In genomic region chr11:67290801-67291200, GRCh38 we compare ENCODE assay signal across 13 cellular contexts. TPM values are rescaled to one million over a fixed set of nuclear protein-coding genes. Genes with fewer than 3 reads are reported as not detected.
DNase-seq lines count a peak whose midpoint lies in the region; ATAC-seq and TF ChIP-seq lines count a peak whose summit lies in the region.
"Had no signal": no experiment of that assay in that cellular context is flagged by ENCODE, and none has a peak within 500 bp of the region (broad histone marks: within the 10 kb centered on the region; RNA-seq: fewer than 3 reads in every experiment).

No MANE protein-coding gene starts in this region.

- H3K4me1 ChIP-seq in right atrium auricular region = peaks cover 0 to 39% of the 10 kb centered on the region in 2 donors

- H3K36me3 ChIP-seq in right atrium auricular region = peaks cover 27% of the 10 kb centered on the region

- peaks cover under 1 to 5% of the 10 kb centered on the region in 2 donors for H3K9me3 ChIP-seq in right atrium auricular region
- H3K9me3 ChIP-seq: pancreas, thyroid gland had no signal

- peak overlapping the region; percentile 39 to 92 for H3K27ac ChIP-seq in right atrium auricular region
- H3K27ac ChIP-seq: pancreas had no signal

- no peak overlapping the region for H3K4me3 ChIP-seq in right atrium auricular region

- ATAC-seq in activated naive CD8-positive, alpha-beta T cell treated with anti-CD3 and anti-CD28 coated beads, Interleukin-2, amount 50 U/mL, for 24 hours = no peak
- ATAC-seq: pancreas had no signal

- peaks cover 71% of the 10 kb centered on the region for H3K36me3 Mint-ChIP-seq in T-helper 2 cell treated with Interferon-gamma antibody and Interleukin-4, amounts not matched to agents 5 μg/mL and 100 μg/mL, for 36 hours (ENCODE audit: low read depth)
- peaks cover 48% of the 10 kb centered on the region for H3K36me3 Mint-ChIP-seq in activated naive CD8-positive, alpha-beta T cell treated with anti-CD3 and anti-CD28 coated beads, Interleukin-2, amount 50 U/mL, for 24 hours (ENCODE audit: low read depth)

- H3K27me3 Mint-ChIP-seq in T-helper 2 cell treated with Interferon-gamma antibody and Interleukin-4, amounts not matched to agents 5 μg/mL and 100 μg/mL, for 36 hours (ENCODE audit: low read depth) = no peaks in the 10 kb centered on the region
- H3K27me3 Mint-ChIP-seq in activated naive CD8-positive, alpha-beta T cell treated with anti-CD3 and anti-CD28 coated beads, Interleukin-2, amount 50 U/mL, for 24 hours = no peaks in the 10 kb centered on the region

- no peak for DNase-seq in T-helper 2 cell treated with Interferon-gamma antibody and Interleukin-4, amounts not matched to agents 5 μg/mL and 100 μg/mL, for 36 hours (ENCODE audit: low spot score)
- DNase-seq in T-helper 2 cell = no peak
- no peak for DNase-seq in activated naive CD8-positive, alpha-beta T cell treated with anti-CD3 and anti-CD28 coated beads, Interleukin-2, amount 50 U/mL, for 24 hours
- no peak for DNase-seq in right atrium auricular region (ENCODE audit: low spot score)
- DNase-seq in stromal cell of bone marrow (ENCODE audit: low read depth) = peak; percentile 80
- no peak for DNase-seq in NCI-H1092 treated with DMSO at 0.1 percent for 48 hours (lab: John Stamatoyannopoulos, UW)
- DNase-seq in ecto neural progenitor cell (ENCODE audit: low spot score) = no peak
- DNase-seq in GM13977 (ENCODE audit: low spot score) = no peak
- DNase-seq: activated CD4-positive, CD25-positive, alpha-beta regulatory T cell treated with anti-CD3 and anti-CD28 coated beads, Interleukin-2, amount 50 U/mL, for 72 hours; erythroblast; NCI-H2171 treated with DMSO at 0.1 percent for 48 hours; thyroid gland had no signal

- in situ Hi-C loops in GM13977 (cut with MboI; ENCODE audit: low pct_unique_long_range_greater_than_20kb, low sequenced_read_pairs, unreplicated experiment) = no loop called here

- no peak for TF ChIP-seq CTCF in right atrium auricular region (IDR thresholded peaks at IDR 0.05)
- no peak for TF ChIP-seq CTCF in GM13977 (IDR thresholded peaks at IDR 0.05; ENCODE audit: extremely low read depth, insufficient read depth, missing control alignments)

- H3K27me3 ChIP-seq in right atrium auricular region = no peaks in the 10 kb centered on the region
- H3K27me3 ChIP-seq: pancreas, thyroid gland had no signal

- H3K9me3 Mint-ChIP-seq in T-helper 2 cell treated with Interferon-gamma antibody and Interleukin-4, amounts not matched to agents 5 μg/mL and 100 μg/mL, for 36 hours = peaks cover 3% of the 10 kb centered on the region
- H3K9me3 Mint-ChIP-seq in activated naive CD8-positive, alpha-beta T cell treated with anti-CD3 and anti-CD28 coated beads, Interleukin-2, amount 50 U/mL, for 24 hours = no peaks in the 10 kb centered on the region

- H3K4me1 Mint-ChIP-seq in T-helper 2 cell treated with Interferon-gamma antibody and Interleukin-4, amounts not matched to agents 5 μg/mL and 100 μg/mL, for 36 hours (ENCODE audit: low read depth) = peaks cover 41% of the 10 kb centered on the region
- H3K4me1 Mint-ChIP-seq in activated naive CD8-positive, alpha-beta T cell treated with anti-CD3 and anti-CD28 coated beads, Interleukin-2, amount 50 U/mL, for 24 hours = peaks cover 49% of the 10 kb centered on the region

- H3K27ac Mint-ChIP-seq in T-helper 2 cell treated with Interferon-gamma antibody and Interleukin-4, amounts not matched to agents 5 μg/mL and 100 μg/mL, for 36 hours = no peak overlapping the region
- peak overlapping the region; percentile 22 for H3K27ac Mint-ChIP-seq in activated naive CD8-positive, alpha-beta T cell treated with anti-CD3 and anti-CD28 coated beads, Interleukin-2, amount 50 U/mL, for 24 hours

- H3K4me3 Mint-ChIP-seq in T-helper 2 cell treated with Interferon-gamma antibody and Interleukin-4, amounts not matched to agents 5 μg/mL and 100 μg/mL, for 36 hours = peak overlapping the region; percentile 92
- peak overlapping the region; percentile 85 for H3K4me3 Mint-ChIP-seq in activated naive CD8-positive, alpha-beta T cell treated with anti-CD3 and anti-CD28 coated beads, Interleukin-2, amount 50 U/mL, for 24 hours

RNA-seq across cellular contexts. Expression of gene ANKRD13D, which starts 1.7 kb away (rescaled TPM):
- 10 to 100 TPM; 14.1 to 14.9 TPM for total RNA-seq in right atrium auricular region

RNA-seq across cellular contexts. Expression of gene SSH3, which starts 12.5 kb away (rescaled TPM):
- 10 to 100 TPM; 14.7 to 23.6 TPM for total RNA-seq in right atrium auricular region

RNA-seq across cellular contexts. Expression of gene GRK2, which starts 24.5 kb away (rescaled TPM):
- total RNA-seq in right atrium auricular region = 10 to 100 TPM; 52.7 to 55.9 TPM
